1 cellular context compared by ENCODE assay signal in the genomic region with DNA sequence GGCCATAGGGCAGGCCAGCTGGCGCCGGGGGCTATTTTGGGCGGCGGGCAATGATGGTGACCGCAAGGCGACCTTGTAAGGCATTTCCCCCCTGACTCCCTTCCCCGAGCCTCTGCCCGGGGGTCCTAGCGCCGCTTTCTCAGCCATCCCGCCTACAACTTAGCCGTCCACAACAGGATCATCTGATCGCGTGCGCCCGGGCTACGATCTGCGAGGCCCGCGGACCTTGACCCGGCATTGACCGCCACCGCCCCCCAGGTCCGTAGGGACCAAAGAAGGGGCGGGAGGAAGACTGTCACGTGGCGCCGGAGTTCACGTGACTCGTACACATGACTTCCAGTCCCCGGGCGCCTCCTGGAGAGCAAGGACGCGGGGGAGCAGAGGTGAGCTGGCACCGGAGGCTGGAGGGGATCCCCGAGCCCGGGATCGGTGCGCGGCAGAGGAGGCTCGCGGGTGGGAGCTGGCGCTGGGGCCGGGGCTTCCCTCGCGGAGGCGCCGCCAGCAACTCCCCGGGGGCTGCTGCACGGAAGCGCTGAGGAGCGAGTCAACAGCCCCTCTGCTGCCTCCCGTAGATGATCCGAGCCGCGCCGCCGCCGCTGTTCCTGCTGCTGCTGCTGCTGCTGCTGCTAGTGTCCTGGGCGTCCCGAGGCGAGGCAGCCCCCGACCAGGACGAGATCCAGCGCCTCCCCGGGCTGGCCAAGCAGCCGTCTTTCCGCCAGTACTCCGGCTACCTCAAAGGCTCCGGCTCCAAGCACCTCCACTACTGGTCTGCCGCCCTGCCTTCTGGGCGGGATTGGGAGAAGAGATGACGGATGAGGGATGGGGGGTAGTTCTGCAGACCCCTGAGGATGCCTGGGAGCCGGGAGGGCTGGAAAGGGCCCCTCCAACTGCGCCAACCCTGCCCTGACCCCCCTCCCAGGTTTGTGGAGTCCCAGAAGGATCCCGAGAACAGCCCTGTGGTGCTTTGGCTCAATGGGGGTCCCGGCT.
TF ChIP-seq lines count a peak whose summit lies in the region.

A gene (plus strand): TSS at position 339 of the 987 bp plus-strand sequence. CDS start 234 bp downstream, at position 573.
A gene with protein sequence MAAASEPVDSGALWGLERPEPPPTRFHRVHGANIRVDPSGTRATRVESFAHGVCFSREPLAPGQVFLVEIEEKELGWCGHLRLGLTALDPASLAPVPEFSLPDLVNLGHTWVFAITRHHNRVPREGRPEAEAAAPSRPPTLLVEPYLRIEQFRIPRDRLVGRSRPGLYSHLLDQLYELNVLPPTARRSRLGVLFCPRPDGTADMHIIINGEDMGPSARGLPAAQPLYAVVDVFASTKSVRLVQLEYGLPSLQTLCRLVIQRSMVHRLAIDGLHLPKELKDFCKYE (minus strand): TSS at position 212 of the 987 bp plus-strand sequence. CDS start 217 bp downstream, outside the sequence.

TF ChIP-seq in HepG2, 621 proteins besides CTCF, POLR2A, EP300 and RAD21 (continued from another document):
- TF ChIP-seq ZNF253 (CRISPR knock-in tag; IDR thresholded peaks at IDR 0.05; ENCODE audit: borderline replicate concordance) (peak; percentile 94), ZNF776 (CRISPR knock-in tag; IDR thresholded peaks at IDR 0.05) (peak; percentile 96), MXD4 (CRISPR knock-in tag; IDR thresholded peaks at IDR 0.05) (peak; percentile 98), MIXL1 (CRISPR knock-in tag; IDR thresholded peaks at IDR 0.05) (peak; percentile 99), ZSCAN20 (CRISPR knock-in tag; IDR thresholded peaks at IDR 0.05; ENCODE audit: borderline replicate concordance) (no peak; the same call in 1 of the 2 replicates), SOX6 (IDR thresholded peaks at IDR 0.05) (no peak), SOX6 (CRISPR knock-in tag; IDR thresholded peaks at IDR 0.05) (peak; percentile 96), ATF7-NPFF (CRISPR knock-in tag; IDR thresholded peaks at IDR 0.05; ENCODE audit: low read depth) (peak; percentile 100), HCFC1 (IDR thresholded peaks at IDR 0.05; ENCODE audit: low read depth, low read length) (peak; percentile 70), ZNF496 (CRISPR knock-in tag; IDR thresholded peaks at IDR 0.05; ENCODE audit: insufficient replicate concordance) (no peak), FOXA3 (CRISPR knock-in tag; IDR thresholded peaks at IDR 0.05) (peak; percentile 95), TBX2 (CRISPR knock-in tag; IDR thresholded peaks at IDR 0.05; ENCODE audit: borderline replicate concordance) (peak; percentile 99), MEIS1 (CRISPR knock-in tag; IDR thresholded peaks at IDR 0.05; ENCODE audit: borderline replicate concordance) (peak; percentile 99), ZNF337 (CRISPR knock-in tag; IDR thresholded peaks at IDR 0.05; ENCODE audit: borderline replicate concordance, low read depth) (peak; percentile 100), ZBTB8A (CRISPR knock-in tag; IDR thresholded peaks at IDR 0.05; ENCODE audit: borderline replicate concordance, low read depth) (peak; percentile 90; the same call in 1 of the 2 replicates), ZNF292 (CRISPR knock-in tag; IDR thresholded peaks at IDR 0.05; ENCODE audit: borderline replicate concordance, low read depth) (peak; percentile 92; the same call in 1 of the 2 replicates), NONO (IDR thresholded peaks at IDR 0.05) (no peak), NONO (CRISPR knock-in tag; conservative IDR thresholded peaks at IDR 0.05) (peak; percentile 100), NFYC (CRISPR knock-in tag; IDR thresholded peaks at IDR 0.05) (peak; percentile 72), CAMTA2 (CRISPR knock-in tag; IDR thresholded peaks at IDR 0.05; ENCODE audit: borderline replicate concordance) (peak; percentile 73; the same call in 1 of the 2 replicates), RXRA (CRISPR knock-in tag; IDR thresholded peaks at IDR 0.05) (peak; percentile 100)
- TF ChIP-seq, protein P1, sequence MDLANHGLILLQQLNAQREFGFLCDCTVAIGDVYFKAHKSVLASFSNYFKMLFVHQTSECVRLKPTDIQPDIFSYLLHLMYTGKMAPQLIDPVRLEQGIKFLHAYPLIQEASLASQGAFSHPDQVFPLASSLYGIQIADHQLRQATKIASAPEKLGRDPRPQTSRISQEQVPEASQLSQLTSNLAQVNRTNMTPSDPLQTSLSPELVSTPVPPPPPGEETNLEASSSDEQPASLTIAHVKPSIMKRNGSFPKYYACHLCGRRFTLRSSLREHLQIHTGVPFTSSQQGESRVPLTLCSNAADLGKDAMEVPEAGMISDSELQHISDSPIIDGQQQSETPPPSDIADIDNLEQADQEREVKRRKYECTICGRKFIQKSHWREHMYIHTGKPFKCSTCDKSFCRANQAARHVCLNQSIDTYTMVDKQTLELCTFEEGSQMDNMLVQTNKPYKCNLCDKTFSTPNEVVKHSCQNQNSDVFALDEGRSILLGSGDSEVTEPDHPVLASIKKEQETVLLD (CRISPR knock-in tag; IDR thresholded peaks at IDR 0.05; ENCODE audit: low read depth) = peak; percentile 95
- TF ChIP-seq, protein P2, sequence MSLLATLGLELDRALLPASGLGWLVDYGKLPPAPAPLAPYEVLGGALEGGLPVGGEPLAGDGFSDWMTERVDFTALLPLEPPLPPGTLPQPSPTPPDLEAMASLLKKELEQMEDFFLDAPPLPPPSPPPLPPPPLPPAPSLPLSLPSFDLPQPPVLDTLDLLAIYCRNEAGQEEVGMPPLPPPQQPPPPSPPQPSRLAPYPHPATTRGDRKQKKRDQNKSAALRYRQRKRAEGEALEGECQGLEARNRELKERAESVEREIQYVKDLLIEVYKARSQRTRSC (CRISPR knock-in tag; IDR thresholded peaks at IDR 0.05; ENCODE audit: low read depth) = peak; percentile 90
- TF ChIP-seq, protein P3, sequence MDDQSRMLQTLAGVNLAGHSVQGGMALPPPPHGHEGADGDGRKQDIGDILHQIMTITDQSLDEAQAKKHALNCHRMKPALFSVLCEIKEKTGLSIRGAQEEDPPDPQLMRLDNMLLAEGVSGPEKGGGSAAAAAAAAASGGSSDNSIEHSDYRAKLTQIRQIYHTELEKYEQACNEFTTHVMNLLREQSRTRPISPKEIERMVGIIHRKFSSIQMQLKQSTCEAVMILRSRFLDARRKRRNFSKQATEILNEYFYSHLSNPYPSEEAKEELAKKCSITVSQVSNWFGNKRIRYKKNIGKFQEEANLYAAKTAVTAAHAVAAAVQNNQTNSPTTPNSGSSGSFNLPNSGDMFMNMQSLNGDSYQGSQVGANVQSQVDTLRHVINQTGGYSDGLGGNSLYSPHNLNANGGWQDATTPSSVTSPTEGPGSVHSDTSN (CRISPR knock-in tag; IDR thresholded peaks at IDR 0.05; ENCODE audit: borderline replicate concordance) = peak; percentile 94
- TF ChIP-seq, protein P4, sequence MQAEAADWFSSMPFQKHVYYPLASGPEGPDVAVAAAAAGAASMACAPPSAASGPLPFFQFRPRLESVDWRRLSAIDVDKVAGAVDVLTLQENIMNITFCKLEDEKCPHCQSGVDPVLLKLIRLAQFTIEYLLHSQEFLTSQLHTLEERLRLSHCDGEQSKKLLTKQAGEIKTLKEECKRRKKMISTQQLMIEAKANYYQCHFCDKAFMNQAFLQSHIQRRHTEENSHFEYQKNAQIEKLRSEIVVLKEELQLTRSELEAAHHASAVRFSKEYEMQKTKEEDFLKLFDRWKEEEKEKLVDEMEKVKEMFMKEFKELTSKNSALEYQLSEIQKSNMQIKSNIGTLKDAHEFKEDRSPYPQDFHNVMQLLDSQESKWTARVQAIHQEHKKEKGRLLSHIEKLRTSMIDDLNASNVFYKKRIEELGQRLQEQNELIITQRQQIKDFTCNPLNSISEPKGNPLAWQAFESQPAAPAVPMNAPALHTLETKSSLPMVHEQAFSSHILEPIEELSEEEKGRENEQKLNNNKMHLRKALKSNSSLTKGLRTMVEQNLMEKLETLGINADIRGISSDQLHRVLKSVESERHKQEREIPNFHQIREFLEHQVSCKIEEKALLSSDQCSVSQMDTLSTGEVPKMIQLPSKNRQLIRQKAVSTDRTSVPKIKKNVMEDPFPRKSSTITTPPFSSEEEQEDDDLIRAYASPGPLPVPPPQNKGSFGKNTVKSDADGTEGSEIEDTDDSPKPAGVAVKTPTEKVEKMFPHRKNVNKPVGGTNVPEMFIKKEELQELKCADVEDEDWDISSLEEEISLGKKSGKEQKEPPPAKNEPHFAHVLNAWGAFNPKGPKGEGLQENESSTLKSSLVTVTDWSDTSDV (CRISPR knock-in tag; IDR thresholded peaks at IDR 0.05) = peak; percentile 93
TF ChIP-seq in HepG2: peak in this region for 537.
